In genomic region chr3:49630784-49631183, GRCh38 we compare ENCODE assay signal across 27 cellular contexts.
"Had no signal": no experiment of that assay in that cellular context is flagged by ENCODE, and none has a peak within 500 bp of the region (broad histone marks: within the 10 kb centered on the region; RNA-seq: fewer than 3 reads in every experiment).

No MANE protein-coding gene starts in this region.

- H3K9me3 Mint-ChIP-seq: activated T-cell treated with anti-CD3 and anti-CD28 coated beads, Interleukin-2, amount 50 U/mL, for 24 hours; activated T-helper 17 cell treated with anti-CD3 and anti-CD28 coated beads, Interleukin-2, amount 50 U/mL, for 72 hours; T-helper 1 cell treated with Interleukin-12 subunit alpha and Interleukin-12 subunit beta and Interleukin-4 antibody, amounts not matched to agents 30 μg/mL and 1 μg/mL, for 36 hours had no signal

- H3K27me3 Mint-ChIP-seq: activated T-cell treated with anti-CD3 and anti-CD28 coated beads, Interleukin-2, amount 50 U/mL, for 24 hours had no signal

- H3K27me3 ChIP-seq: adrenal gland, breast epithelium, Peyer's patch had no signal

- ATAC-seq: activated CD8-positive, alpha-beta memory T cell treated with anti-CD3 and anti-CD28 coated beads, Interleukin-2, amount 10 ng/mL, durations not matched to agents 7 days and 5 days; activated T-helper 17 cell treated with anti-CD3 and anti-CD28 coated beads, Interleukin-2, amount 50 U/mL, for 72 hours had no signal

- H3K36me3 Mint-ChIP-seq: activated CD8-positive, alpha-beta memory T cell treated with anti-CD3 and anti-CD28 coated beads, Interleukin-2, amount 10 ng/mL, durations not matched to agents 7 days and 5 days; activated naive CD4-positive, alpha-beta T cell treated with anti-CD3 and anti-CD28 coated beads, Interleukin-2, amount 10 ng/mL, durations not matched to agents 7 days and 5 days had no signal

- H3K9me3 ChIP-seq: adrenal gland, Peyer's patch had no signal

- DNase-seq: activated B cell treated with CpG ODN at 0.5 μM for 24 hours; activated CD4-positive, alpha-beta T cell treated with anti-CD3 and anti-CD28 coated beads for 1 hour; activated CD4-positive, alpha-beta T cell treated with anti-CD3 and anti-CD28 coated beads, Interleukin-2, amount 10 ng/mL, durations not matched to agents 24 days and 14 days; activated CD4-positive, alpha-beta T cell treated with anti-CD3 and anti-CD28 coated beads, Interleukin-2, amount 50 U/mL, for 48 hours; activated CD8-positive, alpha-beta memory T cell treated with anti-CD3 and anti-CD28 coated beads, Interleukin-2, amount 10 ng/mL, durations not matched to agents 7 days and 5 days; activated gamma-delta T cell; activated naive CD4-positive, alpha-beta T cell treated with anti-CD3 and anti-CD28 coated beads, Interleukin-2, amount 10 ng/mL, durations not matched to agents 7 days and 5 days; activated naive CD8-positive, alpha-beta T cell treated with anti-CD3 and anti-CD28 coated beads, Interleukin-2, amount 10 ng/mL, durations not matched to agents 7 days and 5 days; activated T-cell treated with anti-CD3 and anti-CD28 coated beads, Interleukin-2, amount 50 U/mL, for 24 hours; adrenal gland; aorta; central memory CD4-positive, alpha-beta T cell; IMR-90; Kasumi-1; KBM-7; NCI-H1092; NCI-H1417; NCI-H1930; NCI-H2171; NCI-H2227 treated with DMSO at 0.1 percent for 48 hours; NCI-H526; NCI-H774; Peyer's patch; SHP77 treated with DMSO at 0.1 percent for 48 hours had no signal

- H3K36me3 ChIP-seq: adrenal gland, breast epithelium, Peyer's patch had no signal

- H3K27ac Mint-ChIP-seq: activated B cell treated with CpG ODN at 0.5 μM for 24 hours; activated CD4-positive, alpha-beta T cell treated with anti-CD3 and anti-CD28 coated beads, Interleukin-2, amount 10 ng/mL, durations not matched to agents 24 days and 14 days; activated CD8-positive, alpha-beta memory T cell treated with anti-CD3 and anti-CD28 coated beads, Interleukin-2, amount 10 ng/mL, durations not matched to agents 7 days and 5 days; activated naive CD4-positive, alpha-beta T cell treated with anti-CD3 and anti-CD28 coated beads, Interleukin-2, amount 10 ng/mL, durations not matched to agents 7 days and 5 days; activated naive CD8-positive, alpha-beta T cell treated with anti-CD3 and anti-CD28 coated beads, Interleukin-2, amount 10 ng/mL, durations not matched to agents 7 days and 5 days; activated T-cell treated with anti-CD3 and anti-CD28 coated beads, Interleukin-2, amount 50 U/mL, for 24 hours; activated T-helper 17 cell treated with anti-CD3 and anti-CD28 coated beads, Interleukin-2, amount 50 U/mL, for 72 hours; T-helper 1 cell treated with Interleukin-12 subunit alpha and Interleukin-12 subunit beta and Interleukin-4 antibody, amounts not matched to agents 30 μg/mL and 1 μg/mL, for 36 hours had no signal

- H3K4me1 Mint-ChIP-seq: activated B cell treated with CpG ODN at 0.5 μM for 24 hours; activated T-helper 17 cell treated with anti-CD3 and anti-CD28 coated beads, Interleukin-2, amount 50 U/mL, for 72 hours had no signal

- H3K4me3 Mint-ChIP-seq: activated B cell treated with CpG ODN at 0.5 μM for 24 hours; activated CD4-positive, alpha-beta T cell treated with anti-CD3 and anti-CD28 coated beads, Interleukin-2, amount 10 ng/mL, durations not matched to agents 24 days and 14 days; activated CD8-positive, alpha-beta memory T cell treated with anti-CD3 and anti-CD28 coated beads, Interleukin-2, amount 10 ng/mL, durations not matched to agents 7 days and 5 days; activated naive CD4-positive, alpha-beta T cell treated with anti-CD3 and anti-CD28 coated beads, Interleukin-2, amount 10 ng/mL, durations not matched to agents 7 days and 5 days; activated naive CD8-positive, alpha-beta T cell treated with anti-CD3 and anti-CD28 coated beads, Interleukin-2, amount 10 ng/mL, durations not matched to agents 7 days and 5 days; activated T-cell treated with anti-CD3 and anti-CD28 coated beads, Interleukin-2, amount 50 U/mL, for 24 hours; activated T-helper 17 cell treated with anti-CD3 and anti-CD28 coated beads, Interleukin-2, amount 50 U/mL, for 72 hours; T-helper 1 cell treated with Interleukin-12 subunit alpha and Interleukin-12 subunit beta and Interleukin-4 antibody, amounts not matched to agents 30 μg/mL and 1 μg/mL, for 36 hours had no signal

- H3K27ac ChIP-seq: adrenal gland, breast epithelium, Peyer's patch had no signal

- H3K4me3 ChIP-seq: adrenal gland, breast epithelium, Peyer's patch had no signal
